8 cellular contexts compared by ENCODE assay signal in the genomic region with DNA sequence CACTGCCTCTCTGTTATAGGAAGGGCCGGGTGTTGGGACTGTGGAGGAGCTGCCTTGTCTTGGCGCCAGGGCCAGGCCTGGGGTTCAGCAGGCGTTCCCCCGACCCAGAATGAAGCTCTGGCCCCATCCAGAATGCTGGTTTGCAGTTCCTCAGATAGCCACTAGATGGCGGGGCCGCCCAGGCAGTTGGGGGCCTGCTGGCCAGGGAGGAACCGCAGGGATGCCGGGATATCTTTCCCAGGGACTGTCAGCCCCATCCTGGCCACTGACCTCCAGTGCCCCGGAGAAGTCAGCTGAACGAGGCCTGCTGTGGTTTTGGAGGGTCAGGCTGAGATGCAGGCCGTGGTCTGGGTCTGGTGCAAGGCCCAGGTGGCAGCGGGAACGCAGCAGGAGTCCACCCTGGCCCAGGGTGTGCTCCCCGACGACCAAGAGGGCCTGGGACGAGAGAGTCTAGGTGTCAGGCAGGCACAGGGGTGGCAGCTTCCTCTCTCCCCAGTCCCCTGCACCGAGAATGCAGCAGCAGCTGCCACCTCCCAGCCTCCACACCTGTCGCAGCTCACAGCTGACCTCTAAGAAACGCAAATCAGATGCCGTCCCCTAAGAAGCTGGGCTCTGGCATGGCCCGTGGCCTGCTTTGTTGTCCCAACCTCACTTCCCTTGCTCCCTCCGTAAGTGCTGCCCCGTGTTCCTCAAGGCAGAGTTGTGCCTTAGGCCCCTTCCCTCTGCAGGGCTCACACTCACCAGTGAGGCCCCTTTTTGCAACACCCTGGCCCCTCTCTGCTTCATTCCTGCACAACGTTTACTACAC. TPM values are rescaled to one million over a fixed set of nuclear protein-coding genes. Genes with fewer than 3 reads are reported as not detected.
A peak's percentile ranks its signal among the peaks of the same experiment; 100 is the strongest.
DNase-seq lines count a peak whose midpoint lies in the region; ATAC-seq, FAIRE-seq and TF ChIP-seq lines count a peak whose summit lies in the region.

No MANE protein-coding gene starts in this region.

- DNase-seq in COLO668 (lab: John Stamatoyannopoulos, UW; ENCODE audit: unreplicated experiment) (peak; percentile 74), HEK293T (ENCODE audit: extremely low spot score) (peak; percentile 90), RCC 7860 (ENCODE audit: low spot score) (peak; percentile 48), fibroblast of villous mesenchyme (ENCODE audit: low read depth) (peak; percentile 68), substantia nigra (lab: John Stamatoyannopoulos, UW) (peak in 45 of 49 donors; percentile 11 to 83 (median 60))
- peak; percentile 40 for DNase-seq in activated T-helper 1 cell treated with anti-CD3 and anti-CD28 coated beads, Interleukin-12 subunit alpha, Interleukin-12 subunit beta, Interleukin-2, Interleukin-4 antibody, amounts not matched to agents 30 ng/mL and 10 ng/mL and 1 ng/mL, durations not matched to agents 14 hours and 24 hours and 36 hours (ENCODE audit: low spot score)

- CTCF ChIA-PET in HEK293T (lab: Yijun Ruan, JAX) = interaction anchor here (1.0 to 2.3 kb wide), 5 partner anchors 9 to 271 kb away, joined by 3 to 8 read pairs (median 6); no protein-coding TSS in a partner anchor

- no peaks in the 10 kb centered on the region for H3K9me3 ChIP-seq in neutrophil

- peak; percentile 99 for TF ChIP-seq CTCF in fibroblast of villous mesenchyme (IDR thresholded peaks at IDR 0.05; ENCODE audit: insufficient read depth, low read depth, low read length)
- peak; percentile 90 for TF ChIP-seq CTCF in neutrophil (IDR thresholded peaks at IDR 0.05)

- no peaks in the 10 kb centered on the region for H3K36me3 Mint-ChIP-seq in activated T-helper 1 cell treated with anti-CD3 and anti-CD28 coated beads, Interleukin-12 subunit alpha, Interleukin-12 subunit beta, Interleukin-2, Interleukin-4 antibody, amounts not matched to agents 30 ng/mL and 10 ng/mL and 1 ng/mL, durations not matched to agents 14 hours and 24 hours and 36 hours (ENCODE audit: low read depth)

- POLR2A ChIA-PET in HEK293T (lab: Yijun Ruan, JAX) = interaction anchor here (0.9 kb wide), 1 partner anchor 9 kb away, joined by 5 read pairs; no protein-coding TSS in a partner anchor

- H3K27ac ChIP-seq in neutrophil (no peak overlapping the region), substantia nigra (ENCODE audit: low read depth, low read length, poor library complexity, severe bottlenecking) (no peak overlapping the region)

- intact Hi-C loops in activated T-helper 1 cell treated with anti-CD3 and anti-CD28 coated beads, Interleukin-12 subunit alpha, Interleukin-12 subunit beta, Interleukin-2, Interleukin-4 antibody, amounts not matched to agents 30 ng/mL and 10 ng/mL and 1 ng/mL, durations not matched to agents 14 hours and 24 hours and 36 hours (cut with micrococcal nuclease) = loop anchor here (1.0 to 2.0 kb wide), 3 partner anchors 136 to 432 kb away; no protein-coding TSS in a partner anchor

- no peak for FAIRE-seq in RCC 7860 (lab: Jason Lieb, UNC)

- no peak overlapping the region for H3K4me3 Mint-ChIP-seq in activated T-helper 1 cell treated with anti-CD3 and anti-CD28 coated beads, Interleukin-12 subunit alpha, Interleukin-12 subunit beta, Interleukin-2, Interleukin-4 antibody, amounts not matched to agents 30 ng/mL and 10 ng/mL and 1 ng/mL, durations not matched to agents 14 hours and 24 hours and 36 hours

- no peaks in the 10 kb centered on the region for H3K4me1 ChIP-seq in neutrophil (ENCODE audit: control insufficient read depth in 1 of 2, insufficient read depth in 1 of 2, low read depth in 1 of 2, low read length in 1 of 2)

- H3K27me3 Mint-ChIP-seq in activated T-helper 1 cell treated with anti-CD3 and anti-CD28 coated beads, Interleukin-12 subunit alpha, Interleukin-12 subunit beta, Interleukin-2, Interleukin-4 antibody, amounts not matched to agents 30 ng/mL and 10 ng/mL and 1 ng/mL, durations not matched to agents 14 hours and 24 hours and 36 hours (ENCODE audit: insufficient read depth) = peaks cover 3% of the 10 kb centered on the region

- ATAC-seq in HG03469 (IDR thresholded peaks at IDR 0.05; ENCODE audit: unreplicated experiment) = no peak

- H3K27ac Mint-ChIP-seq in activated T-helper 1 cell treated with anti-CD3 and anti-CD28 coated beads, Interleukin-12 subunit alpha, Interleukin-12 subunit beta, Interleukin-2, Interleukin-4 antibody, amounts not matched to agents 30 ng/mL and 10 ng/mL and 1 ng/mL, durations not matched to agents 14 hours and 24 hours and 36 hours = no peak overlapping the region

- no peaks in the 10 kb centered on the region for H3K9me3 Mint-ChIP-seq in activated T-helper 1 cell treated with anti-CD3 and anti-CD28 coated beads, Interleukin-12 subunit alpha, Interleukin-12 subunit beta, Interleukin-2, Interleukin-4 antibody, amounts not matched to agents 30 ng/mL and 10 ng/mL and 1 ng/mL, durations not matched to agents 14 hours and 24 hours and 36 hours

- no peak overlapping the region for H3K4me3 ChIP-seq in fibroblast of villous mesenchyme (ENCODE audit: low read depth, low read length)
- H3K4me3 ChIP-seq in neutrophil (ENCODE audit: low read depth in 1 of 2, low read length in 1 of 2) = no peak overlapping the region

- no peaks in the 10 kb centered on the region for H3K4me1 Mint-ChIP-seq in activated T-helper 1 cell treated with anti-CD3 and anti-CD28 coated beads, Interleukin-12 subunit alpha, Interleukin-12 subunit beta, Interleukin-2, Interleukin-4 antibody, amounts not matched to agents 30 ng/mL and 10 ng/mL and 1 ng/mL, durations not matched to agents 14 hours and 24 hours and 36 hours (ENCODE audit: low read depth)

- peaks cover 6% of the 10 kb centered on the region for H3K36me3 ChIP-seq in neutrophil

- no peaks in the 10 kb centered on the region for H3K27me3 ChIP-seq in neutrophil

TF ChIP-seq in HEK293T, 16 proteins besides CTCF, POLR2A, EP300 and RAD21:
- TF ChIP-seq, protein P1, sequence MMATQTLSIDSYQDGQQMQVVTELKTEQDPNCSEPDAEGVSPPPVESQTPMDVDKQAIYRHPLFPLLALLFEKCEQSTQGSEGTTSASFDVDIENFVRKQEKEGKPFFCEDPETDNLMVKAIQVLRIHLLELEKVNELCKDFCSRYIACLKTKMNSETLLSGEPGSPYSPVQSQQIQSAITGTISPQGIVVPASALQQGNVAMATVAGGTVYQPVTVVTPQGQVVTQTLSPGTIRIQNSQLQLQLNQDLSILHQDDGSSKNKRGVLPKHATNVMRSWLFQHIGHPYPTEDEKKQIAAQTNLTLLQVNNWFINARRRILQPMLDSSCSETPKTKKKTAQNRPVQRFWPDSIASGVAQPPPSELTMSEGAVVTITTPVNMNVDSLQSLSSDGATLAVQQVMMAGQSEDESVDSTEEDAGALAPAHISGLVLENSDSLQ (IDR thresholded peaks at IDR 0.05) = no peak
- TF ChIP-seq LEF1 (IDR thresholded peaks at IDR 0.05; ENCODE audit: borderline replicate concordance) (no peak), BHLHE40 (IDR thresholded peaks at IDR 0.05; ENCODE audit: borderline replicate concordance) (no peak), NFRKB (IDR thresholded peaks at IDR 0.05) (no peak), FOXA1 (IDR thresholded peaks at IDR 0.05) (no peak), TARDBP (IDR thresholded peaks at IDR 0.05) (no peak), ELF4 (IDR thresholded peaks at IDR 0.05) (no peak), SP1 (IDR thresholded peaks at IDR 0.05) (no peak), ARNT (IDR thresholded peaks at IDR 0.05) (no peak), ZNF384 (IDR thresholded peaks at IDR 0.05) (no peak), FOXM1 (IDR thresholded peaks at IDR 0.05; ENCODE audit: borderline replicate concordance) (no peak), SUZ12 (IDR thresholded peaks at IDR 0.05) (no peak), FOXK2 (IDR thresholded peaks at IDR 0.05) (no peak), HDGF (IDR thresholded peaks at IDR 0.05; ENCODE audit: borderline replicate concordance) (no peak)

RNA-seq across cellular contexts. Expression of a gene that starts 51.2 kb away (rescaled TPM):
- total RNA-seq in activated T-helper 1 cell treated with anti-CD3 and anti-CD28 coated beads, Interleukin-12 subunit alpha, Interleukin-12 subunit beta, Interleukin-2, Interleukin-4 antibody, amounts not matched to agents 30 ng/mL and 10 ng/mL and 1 ng/mL, durations not matched to agents 14 hours and 24 hours and 36 hours = 49.8 and 55.7 TPM in 2 replicates
- total RNA-seq in fibroblast of villous mesenchyme = 5.5 and 5.6 TPM in 2 replicates

Comparison
In these comparisons a context has a peak if more than half of its experiments do, and no peak if none do; other contexts are left out.
1. DNase-seq: peak in every context shown above with its lines; median percentile 90 in HEK293T; 74 in COLO668; 68 in fibroblast of villous mesenchyme; 60 in substantia nigra; 48 in RCC 7860; 40 in activated T-helper 1 cell treated with anti-CD3 and anti-CD28 coated beads, Interleukin-12 subunit alpha, Interleukin-12 subunit beta, Interleukin-2, Interleukin-4 antibody, amounts not matched to agents 30 ng/mL and 10 ng/mL and 1 ng/mL, durations not matched to agents 14 hours and 24 hours and 36 hours.